In genomic region chr12:4265280-4265679, GRCh38 we compare ENCODE assay signal across 18 cellular contexts. TPM values are rescaled to one million over a fixed set of nuclear protein-coding genes. Genes with fewer than 3 reads are reported as not detected.
DNase-seq lines count a peak whose midpoint lies in the region; ATAC-seq, FAIRE-seq and TF ChIP-seq lines count a peak whose summit lies in the region.
"Had no signal": no experiment of that assay in that cellular context is flagged by ENCODE, and none has a peak within 500 bp of the region (broad histone marks: within the 10 kb centered on the region; RNA-seq: fewer than 3 reads in every experiment).

No MANE protein-coding gene starts in this region.

- no peak for FAIRE-seq in bronchial epithelial cell (lab: Jason Lieb, UNC)
- FAIRE-seq: H54, K562 had no signal

- DNase-seq in Daoy (ENCODE audit: low read depth) (peak; percentile 59), bronchial epithelial cell (ENCODE audit: low read depth) (peak; percentile 53), fibroblast of pulmonary artery (ENCODE audit: low read depth) (peak; percentile 67), pulmonary artery endothelial cell (ENCODE audit: low read depth, low spot score) (peak; percentile 63), NCI-H446 treated with DMSO at 0.1 percent for 48 hours (lab: John Stamatoyannopoulos, UW) (no peak), CD14-positive monocyte (ENCODE audit: low spot score) (no peak)
- DNase-seq: 8988T; Calu3; CD4-positive, alpha-beta T cell; DMS 273 treated with DMSO at 0.1 percent for 48 hours; EL; GDM1; GM23248 had no signal

- peak overlapping the region in 1 of 2 donors; percentile 13 for H3K4me3 Mint-ChIP-seq in CD14-positive monocyte
- H3K4me3 Mint-ChIP-seq: CD4-positive, alpha-beta T cell had no signal

- H3K27me3 Mint-ChIP-seq in CD14-positive monocyte (ENCODE audit: low read depth in 3 of 3), result peaks cover 31 to 43% (median 33%) of the 10 kb centered on the region in 3 donors

- H3K4me3 ChIP-seq in bronchial epithelial cell (ENCODE audit: low read depth, low read length), result no peak overlapping the region
- no peak overlapping the region for H3K4me3 ChIP-seq in fibroblast of pulmonary artery (replicated peaks; ENCODE audit: low read depth, low read length)
- H3K4me3 ChIP-seq: BLaER1 treated with 17β-estradiol and CSF1 and Interleukin-3, amounts not matched to agents 10 nM and 100 nM; GM23248; K562 had no signal

- H3K36me3 Mint-ChIP-seq in CD14-positive monocyte, result no peaks in the 10 kb centered on the region

- no peaks in the 10 kb centered on the region for H3K36me3 ChIP-seq in bronchial epithelial cell (ENCODE audit: control insufficient read depth, insufficient read depth, low read length)
- H3K36me3 ChIP-seq: BLaER1 treated with 17β-estradiol and CSF1 and Interleukin-3, amounts not matched to agents 10 nM and 100 nM had no signal

- H3K9me3 Mint-ChIP-seq in CD14-positive monocyte, result peaks cover 0 to 4% (median 3%) of the 10 kb centered on the region in 7 donors
- H3K9me3 Mint-ChIP-seq: CD4-positive, alpha-beta T cell had no signal

- peaks cover 18% of the 10 kb centered on the region for H3K27me3 ChIP-seq in bronchial epithelial cell (ENCODE audit: control insufficient read depth, insufficient read depth, low read length)

- no peak for TF ChIP-seq CTCF in bronchial epithelial cell (IDR thresholded peaks at IDR 0.05; ENCODE audit: insufficient read depth, low read length, severe bottlenecking)
- no peak for TF ChIP-seq CTCF in fibroblast of pulmonary artery (IDR thresholded peaks at IDR 0.05; ENCODE audit: low read length, missing control alignments)
- no peak for TF ChIP-seq CTCF in CD14-positive monocyte (IDR thresholded peaks at IDR 0.05)

- peaks cover 15% of the 10 kb centered on the region for H3K4me1 Mint-ChIP-seq in CD14-positive monocyte

- intact Hi-C loops in CD14-positive monocyte (cut with micrococcal nuclease), result no loop called here

- no peak for ATAC-seq in GM19455 (IDR thresholded peaks at IDR 0.05; ENCODE audit: unreplicated experiment)
- ATAC-seq: HCT116, K562 had no signal

- no peak overlapping the region for H3K27ac Mint-ChIP-seq in CD14-positive monocyte
- H3K27ac Mint-ChIP-seq: CD4-positive, alpha-beta T cell had no signal

RNA-seq across cellular contexts. Expression of gene CCND2, which starts 8.3 kb away (rescaled TPM):
- 44.1 and 49.5 TPM in 2 replicates for total RNA-seq in Daoy (2014; rRNA removed; shearing (Covaris generic))
- 115 and 123 TPM in 2 replicates for total RNA-seq in bronchial epithelial cell
- total RNA-seq in pulmonary artery endothelial cell, result 6.1 and 24.8 TPM in 2 replicates
- 1 to 10 TPM; 3.6 to 3.9 TPM for polyA plus RNA-seq in CD14-positive monocyte

RNA-seq across cellular contexts. Expression of gene TIGAR, which starts 55.7 kb away (rescaled TPM):
- total RNA-seq in Daoy (2014; rRNA removed; shearing (Covaris generic)), result 9.7 and 15.8 TPM in 2 replicates
- 10.0 and 11.8 TPM in 2 replicates for total RNA-seq in bronchial epithelial cell
- 20.2 and 23.4 TPM in 2 replicates for total RNA-seq in pulmonary artery endothelial cell
- 10 to 100 TPM; 11.0 to 16.0 TPM for polyA plus RNA-seq in CD14-positive monocyte

Comparison
In these comparisons a context has a peak if more than half of its experiments do, and no peak if none do; other contexts are left out.
1. DNase-seq: peak in Daoy (single experiment), bronchial epithelial cell (single experiment), fibroblast of pulmonary artery (single experiment) and pulmonary artery endothelial cell (single experiment); none in NCI-H446 treated with DMSO at 0.1 percent for 48 hours (single experiment) and CD14-positive monocyte (single experiment).